In the genomic region with DNA sequence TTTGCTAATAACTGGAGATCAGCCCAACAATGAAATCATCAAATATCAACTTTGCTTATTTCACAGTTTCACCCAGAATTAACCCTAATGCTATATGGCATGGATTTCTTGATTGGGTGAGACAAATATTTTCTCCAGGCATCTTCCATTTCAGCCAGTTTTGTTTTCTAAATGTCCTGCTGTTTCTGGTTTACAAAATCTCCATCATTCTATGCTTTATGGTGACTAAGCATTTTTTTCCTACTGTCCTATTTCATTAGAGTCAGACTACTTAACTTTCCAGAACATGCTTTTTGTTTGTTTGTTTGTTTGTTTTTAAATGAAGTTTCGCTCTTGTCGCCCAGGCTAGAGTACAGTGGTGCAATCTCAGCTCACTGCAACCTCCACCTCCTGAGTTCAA, we compare ENCODE assay signal across 19 cellular contexts.
"Had no signal": no experiment of that assay in that cellular context is flagged by ENCODE, and none has a peak within 500 bp of the region (broad histone marks: within the 10 kb centered on the region; RNA-seq: fewer than 3 reads in every experiment).

No MANE protein-coding gene starts in this region.

- H3K9me3 ChIP-seq: SJCRH30 had no signal

- DNase-seq: KBM-7; MV-4-11; NCI-H1417; NCI-H1436 treated with DMSO at 0.1 percent for 48 hours; NCI-H1694; NCI-H187 treated with DMSO at 0.1 percent for 48 hours; NCI-H2171 treated with DMSO at 0.1 percent for 48 hours; NCI-H345; NCI-H446 treated with DMSO at 0.1 percent for 48 hours; NCI-H510A treated with DMSO at 0.1 percent for 48 hours; NCI-H526; NK-92 treated with Interleukin-12 subunit alpha and Interleukin-12 subunit beta, amount 100 ng/mL, for 24 hours; PC-3; SHP77 treated with DMSO at 0.1 percent for 48 hours; SJCRH30 had no signal

- H3K27ac Mint-ChIP-seq: IgD-negative memory B cell had no signal

- H3K27ac ChIP-seq: RWPE1, SJCRH30 had no signal

- H3K27me3 ChIP-seq: SJCRH30 had no signal

- H3K27me3 Mint-ChIP-seq: IgD-negative memory B cell had no signal

- H3K4me3 Mint-ChIP-seq: IgD-negative memory B cell had no signal

- ATAC-seq: Panc1, PC-3, SK-N-SH treated with all-trans-retinoic acid at 6 μM for 48 hours had no signal

- H3K36me3 ChIP-seq: SJCRH30 had no signal

- H3K36me3 Mint-ChIP-seq: IgD-negative memory B cell had no signal

- H3K4me3 ChIP-seq: SJCRH30 had no signal

- H3K4me1 Mint-ChIP-seq: IgD-negative memory B cell had no signal

- H3K4me1 ChIP-seq: SJCRH30 had no signal
